1 cellular context compared by ENCODE assay signal in the genomic region with DNA sequence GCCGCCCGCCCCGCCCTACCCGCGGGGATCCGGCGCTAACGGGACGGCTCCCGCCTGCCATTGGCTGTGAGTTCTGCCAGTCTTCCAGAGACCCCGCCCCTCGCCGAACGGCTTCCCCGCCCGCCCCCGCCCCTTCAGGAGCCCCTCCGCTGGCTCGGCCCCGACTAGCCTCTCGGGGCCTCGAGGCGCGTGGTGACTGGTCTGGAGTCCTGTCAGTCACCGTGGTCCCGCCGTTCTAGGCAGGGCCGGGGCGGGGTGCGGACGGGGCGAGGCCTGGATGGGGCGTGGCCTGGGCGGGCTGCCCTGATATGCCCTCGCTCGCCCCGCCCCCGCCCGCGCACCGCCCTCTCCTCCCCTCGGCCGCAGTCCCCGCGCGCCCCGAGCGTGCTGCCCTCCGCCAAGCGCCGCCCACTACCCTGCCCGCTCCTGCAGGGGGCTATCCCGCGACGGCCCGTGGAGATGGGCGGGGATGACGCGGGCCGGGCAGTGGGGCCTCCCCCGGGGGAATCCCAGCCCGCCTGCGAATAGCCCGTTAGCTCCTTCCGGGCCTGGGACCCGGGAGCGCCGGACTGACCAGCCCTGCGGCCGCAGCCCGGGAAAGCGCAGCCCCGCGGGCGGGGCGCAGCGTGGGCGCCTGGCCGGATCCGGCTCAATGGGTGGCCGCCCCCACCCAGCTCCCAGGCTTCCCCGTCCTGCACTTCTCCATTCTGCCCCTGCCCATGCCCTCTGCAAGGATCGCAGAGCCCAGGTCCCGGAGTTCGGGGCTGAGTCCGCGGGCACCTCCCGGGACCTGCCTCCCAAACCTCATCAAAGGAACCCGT.
TF ChIP-seq lines count a peak whose summit lies in the region.

No MANE protein-coding gene starts in this region.

TF ChIP-seq in GM12878, 131 proteins besides CTCF, POLR2A, EP300 and RAD21 (continued from another document and continues in another):
- TF ChIP-seq PAX8 (IDR thresholded peaks at IDR 0.05) (no peak), FOXK2 (IDR thresholded peaks at IDR 0.05) (no peak), BACH1 (IDR thresholded peaks at IDR 0.05; ENCODE audit: borderline replicate concordance) (peak; percentile 89; the same call in 1 of the 2 replicates), MYB (IDR thresholded peaks at IDR 0.05; ENCODE audit: borderline replicate concordance, low read depth, low read length) (no peak), ZNF207 (IDR thresholded peaks at IDR 0.05; ENCODE audit: borderline replicate concordance) (peak; percentile 77), GABPA (IDR thresholded peaks at IDR 0.05; ENCODE audit: low read depth) (no peak), KDM1A (IDR thresholded peaks at IDR 0.05; ENCODE audit: borderline replicate concordance) (no peak), NBN (IDR thresholded peaks at IDR 0.05) (no peak), JUNB (IDR thresholded peaks at IDR 0.05) (no peak), TCF3 (IDR thresholded peaks at IDR 0.05; ENCODE audit: borderline replicate concordance, insufficient read depth, low read depth, low read length) (no peak), TAF1 (IDR thresholded peaks at IDR 0.05; ENCODE audit: borderline replicate concordance, low read depth, low read length) (no peak), EED (IDR thresholded peaks at IDR 0.05; ENCODE audit: low read depth) (peak; percentile 66), NR2C2 (IDR thresholded peaks at IDR 0.05; ENCODE audit: borderline replicate concordance, control insufficient read depth, insufficient read length, low read depth) (no peak), NFIC (IDR thresholded peaks at IDR 0.05; ENCODE audit: low read depth, low read length) (no peak), POU2F2 (IDR thresholded peaks at IDR 0.05; ENCODE audit: borderline replicate concordance, low read depth, low read length) (0 out of 3 replicates have a peak, but pooled peaks have one; percentile 21), RCOR1 (conservative IDR thresholded peaks at IDR 0.05; ENCODE audit: low read depth, low read length) (no peak), STAT1 (conservative IDR thresholded peaks at IDR 0.05) (no peak), ZNF274 (IDR thresholded peaks at IDR 0.05; ENCODE audit: insufficient read depth, insufficient read length) (no peak), CREM (IDR thresholded peaks at IDR 0.05; ENCODE audit: low read depth) (no peak; the same call in 1 of the 2 replicates), WRNIP1 (IDR thresholded peaks at IDR 0.05; ENCODE audit: borderline replicate concordance, low read depth, low read length) (no peak), NFXL1 (IDR thresholded peaks at IDR 0.05; ENCODE audit: borderline replicate concordance) (no peak), CBFB (IDR thresholded peaks at IDR 0.05; ENCODE audit: low read depth) (no peak), JUND (IDR thresholded peaks at IDR 0.05; ENCODE audit: low read depth, low read length) (no peak), EGR1 (IDR thresholded peaks at IDR 0.05; ENCODE audit: borderline replicate concordance in 1 of 2, low read depth in 2 of 2, low read length in 2 of 2) (peak in 1 of 2 experiments; percentile 73; a peak in 2 of 3 replicates), GATAD2B (conservative IDR thresholded peaks at IDR 0.05; ENCODE audit: low read depth) (peak; percentile 99), CBX5 (IDR thresholded peaks at IDR 0.05; ENCODE audit: low read depth) (no peak), ATF7 (IDR thresholded peaks at IDR 0.05; ENCODE audit: low read depth) (no peak), SMAD1 (IDR thresholded peaks at IDR 0.05; ENCODE audit: low read depth, partially characterized antibody) (no peak), ZZZ3 (IDR thresholded peaks at IDR 0.05; ENCODE audit: control insufficient read depth, insufficient read length, low read depth) (no peak), DPF2 (IDR thresholded peaks at IDR 0.05) (peak; percentile 94), TCF12 (IDR thresholded peaks at IDR 0.05; ENCODE audit: low read depth, low read length) (peak; percentile 22; the same call in 1 of the 2 replicates), NKRF (conservative IDR thresholded peaks at IDR 0.05) (peak; percentile 91), RELA (IDR thresholded peaks at IDR 0.05; ENCODE audit: borderline replicate concordance, partially characterized antibody) (peak; percentile 91), ZNF24 (IDR thresholded peaks at IDR 0.05) (no peak), EZH2 (IDR thresholded peaks at IDR 0.05; ENCODE audit: borderline replicate concordance, control insufficient read depth, low read depth, low read length) (no peak), MEF2B (IDR thresholded peaks at IDR 0.05; ENCODE audit: partially characterized antibody, poor library complexity, severe bottlenecking) (peak; percentile 77), BMI1 (IDR thresholded peaks at IDR 0.05; ENCODE audit: borderline replicate concordance) (no peak), SP1 (IDR thresholded peaks at IDR 0.05; ENCODE audit: low read depth, low read length) (peak; percentile 88), MAX (IDR thresholded peaks at IDR 0.05; ENCODE audit: low read depth, low read length) (no peak), NRF1 (conservative IDR thresholded peaks at IDR 0.05; ENCODE audit: low read depth, low read length) (no peak)
- TF ChIP-seq, protein P1, sequence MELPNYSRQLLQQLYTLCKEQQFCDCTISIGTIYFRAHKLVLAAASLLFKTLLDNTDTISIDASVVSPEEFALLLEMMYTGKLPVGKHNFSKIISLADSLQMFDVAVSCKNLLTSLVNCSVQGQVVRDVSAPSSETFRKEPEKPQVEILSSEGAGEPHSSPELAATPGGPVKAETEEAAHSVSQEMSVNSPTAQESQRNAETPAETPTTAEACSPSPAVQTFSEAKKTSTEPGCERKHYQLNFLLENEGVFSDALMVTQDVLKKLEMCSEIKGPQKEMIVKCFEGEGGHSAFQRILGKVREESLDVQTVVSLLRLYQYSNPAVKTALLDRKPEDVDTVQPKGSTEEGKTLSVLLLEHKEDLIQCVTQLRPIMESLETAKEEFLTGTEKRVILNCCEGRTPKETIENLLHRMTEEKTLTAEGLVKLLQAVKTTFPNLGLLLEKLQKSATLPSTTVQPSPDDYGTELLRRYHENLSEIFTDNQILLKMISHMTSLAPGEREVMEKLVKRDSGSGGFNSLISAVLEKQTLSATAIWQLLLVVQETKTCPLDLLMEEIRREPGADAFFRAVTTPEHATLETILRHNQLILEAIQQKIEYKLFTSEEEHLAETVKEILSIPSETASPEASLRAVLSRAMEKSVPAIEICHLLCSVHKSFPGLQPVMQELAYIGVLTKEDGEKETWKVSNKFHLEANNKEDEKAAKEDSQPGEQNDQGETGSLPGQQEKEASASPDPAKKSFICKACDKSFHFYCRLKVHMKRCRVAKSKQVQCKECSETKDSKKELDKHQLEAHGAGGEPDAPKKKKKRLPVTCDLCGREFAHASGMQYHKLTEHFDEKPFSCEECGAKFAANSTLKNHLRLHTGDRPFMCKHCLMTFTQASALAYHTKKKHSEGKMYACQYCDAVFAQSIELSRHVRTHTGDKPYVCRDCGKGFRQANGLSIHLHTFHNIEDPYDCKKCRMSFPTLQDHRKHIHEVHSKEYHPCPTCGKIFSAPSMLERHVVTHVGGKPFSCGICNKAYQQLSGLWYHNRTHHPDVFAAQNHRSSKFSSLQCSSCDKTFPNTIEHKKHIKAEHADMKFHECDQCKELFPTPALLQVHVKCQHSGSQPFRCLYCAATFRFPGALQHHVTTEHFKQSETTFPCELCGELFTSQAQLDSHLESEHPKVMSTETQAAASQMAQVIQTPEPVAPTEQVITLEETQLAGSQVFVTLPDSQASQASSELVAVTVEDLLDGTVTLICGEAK (IDR thresholded peaks at IDR 0.05; ENCODE audit: borderline replicate concordance), result no peak
- TF ChIP-seq, protein P2, sequence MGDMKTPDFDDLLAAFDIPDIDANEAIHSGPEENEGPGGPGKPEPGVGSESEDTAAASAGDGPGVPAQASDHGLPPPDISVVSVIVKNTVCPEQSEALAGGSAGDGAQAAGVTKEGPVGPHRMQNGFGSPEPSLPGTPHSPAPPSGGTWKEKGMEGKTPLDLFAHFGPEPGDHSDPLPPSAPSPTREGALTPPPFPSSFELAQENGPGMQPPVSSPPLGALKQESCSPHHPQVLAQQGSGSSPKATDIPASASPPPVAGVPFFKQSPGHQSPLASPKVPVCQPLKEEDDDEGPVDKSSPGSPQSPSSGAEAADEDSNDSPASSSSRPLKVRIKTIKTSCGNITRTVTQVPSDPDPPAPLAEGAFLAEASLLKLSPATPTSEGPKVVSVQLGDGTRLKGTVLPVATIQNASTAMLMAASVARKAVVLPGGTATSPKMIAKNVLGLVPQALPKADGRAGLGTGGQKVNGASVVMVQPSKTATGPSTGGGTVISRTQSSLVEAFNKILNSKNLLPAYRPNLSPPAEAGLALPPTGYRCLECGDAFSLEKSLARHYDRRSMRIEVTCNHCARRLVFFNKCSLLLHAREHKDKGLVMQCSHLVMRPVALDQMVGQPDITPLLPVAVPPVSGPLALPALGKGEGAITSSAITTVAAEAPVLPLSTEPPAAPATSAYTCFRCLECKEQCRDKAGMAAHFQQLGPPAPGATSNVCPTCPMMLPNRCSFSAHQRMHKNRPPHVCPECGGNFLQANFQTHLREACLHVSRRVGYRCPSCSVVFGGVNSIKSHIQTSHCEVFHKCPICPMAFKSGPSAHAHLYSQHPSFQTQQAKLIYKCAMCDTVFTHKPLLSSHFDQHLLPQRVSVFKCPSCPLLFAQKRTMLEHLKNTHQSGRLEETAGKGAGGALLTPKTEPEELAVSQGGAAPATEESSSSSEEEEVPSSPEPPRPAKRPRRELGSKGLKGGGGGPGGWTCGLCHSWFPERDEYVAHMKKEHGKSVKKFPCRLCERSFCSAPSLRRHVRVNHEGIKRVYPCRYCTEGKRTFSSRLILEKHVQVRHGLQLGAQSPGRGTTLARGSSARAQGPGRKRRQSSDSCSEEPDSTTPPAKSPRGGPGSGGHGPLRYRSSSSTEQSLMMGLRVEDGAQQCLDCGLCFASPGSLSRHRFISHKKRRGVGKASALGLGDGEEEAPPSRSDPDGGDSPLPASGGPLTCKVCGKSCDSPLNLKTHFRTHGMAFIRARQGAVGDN (IDR thresholded peaks at IDR 0.05), result peak; percentile 67
- TF ChIP-seq, protein P3, sequence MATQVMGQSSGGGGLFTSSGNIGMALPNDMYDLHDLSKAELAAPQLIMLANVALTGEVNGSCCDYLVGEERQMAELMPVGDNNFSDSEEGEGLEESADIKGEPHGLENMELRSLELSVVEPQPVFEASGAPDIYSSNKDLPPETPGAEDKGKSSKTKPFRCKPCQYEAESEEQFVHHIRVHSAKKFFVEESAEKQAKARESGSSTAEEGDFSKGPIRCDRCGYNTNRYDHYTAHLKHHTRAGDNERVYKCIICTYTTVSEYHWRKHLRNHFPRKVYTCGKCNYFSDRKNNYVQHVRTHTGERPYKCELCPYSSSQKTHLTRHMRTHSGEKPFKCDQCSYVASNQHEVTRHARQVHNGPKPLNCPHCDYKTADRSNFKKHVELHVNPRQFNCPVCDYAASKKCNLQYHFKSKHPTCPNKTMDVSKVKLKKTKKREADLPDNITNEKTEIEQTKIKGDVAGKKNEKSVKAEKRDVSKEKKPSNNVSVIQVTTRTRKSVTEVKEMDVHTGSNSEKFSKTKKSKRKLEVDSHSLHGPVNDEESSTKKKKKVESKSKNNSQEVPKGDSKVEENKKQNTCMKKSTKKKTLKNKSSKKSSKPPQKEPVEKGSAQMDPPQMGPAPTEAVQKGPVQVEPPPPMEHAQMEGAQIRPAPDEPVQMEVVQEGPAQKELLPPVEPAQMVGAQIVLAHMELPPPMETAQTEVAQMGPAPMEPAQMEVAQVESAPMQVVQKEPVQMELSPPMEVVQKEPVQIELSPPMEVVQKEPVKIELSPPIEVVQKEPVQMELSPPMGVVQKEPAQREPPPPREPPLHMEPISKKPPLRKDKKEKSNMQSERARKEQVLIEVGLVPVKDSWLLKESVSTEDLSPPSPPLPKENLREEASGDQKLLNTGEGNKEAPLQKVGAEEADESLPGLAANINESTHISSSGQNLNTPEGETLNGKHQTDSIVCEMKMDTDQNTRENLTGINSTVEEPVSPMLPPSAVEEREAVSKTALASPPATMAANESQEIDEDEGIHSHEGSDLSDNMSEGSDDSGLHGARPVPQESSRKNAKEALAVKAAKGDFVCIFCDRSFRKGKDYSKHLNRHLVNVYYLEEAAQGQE (IDR thresholded peaks at IDR 0.05; ENCODE audit: low read depth, low read length), result no peak
- TF ChIP-seq, protein P4, sequence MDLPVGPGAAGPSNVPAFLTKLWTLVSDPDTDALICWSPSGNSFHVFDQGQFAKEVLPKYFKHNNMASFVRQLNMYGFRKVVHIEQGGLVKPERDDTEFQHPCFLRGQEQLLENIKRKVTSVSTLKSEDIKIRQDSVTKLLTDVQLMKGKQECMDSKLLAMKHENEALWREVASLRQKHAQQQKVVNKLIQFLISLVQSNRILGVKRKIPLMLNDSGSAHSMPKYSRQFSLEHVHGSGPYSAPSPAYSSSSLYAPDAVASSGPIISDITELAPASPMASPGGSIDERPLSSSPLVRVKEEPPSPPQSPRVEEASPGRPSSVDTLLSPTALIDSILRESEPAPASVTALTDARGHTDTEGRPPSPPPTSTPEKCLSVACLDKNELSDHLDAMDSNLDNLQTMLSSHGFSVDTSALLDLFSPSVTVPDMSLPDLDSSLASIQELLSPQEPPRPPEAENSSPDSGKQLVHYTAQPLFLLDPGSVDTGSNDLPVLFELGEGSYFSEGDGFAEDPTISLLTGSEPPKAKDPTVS (IDR thresholded peaks at IDR 0.05; ENCODE audit: low read depth, low read length), result no peak
- TF ChIP-seq, protein P5, sequence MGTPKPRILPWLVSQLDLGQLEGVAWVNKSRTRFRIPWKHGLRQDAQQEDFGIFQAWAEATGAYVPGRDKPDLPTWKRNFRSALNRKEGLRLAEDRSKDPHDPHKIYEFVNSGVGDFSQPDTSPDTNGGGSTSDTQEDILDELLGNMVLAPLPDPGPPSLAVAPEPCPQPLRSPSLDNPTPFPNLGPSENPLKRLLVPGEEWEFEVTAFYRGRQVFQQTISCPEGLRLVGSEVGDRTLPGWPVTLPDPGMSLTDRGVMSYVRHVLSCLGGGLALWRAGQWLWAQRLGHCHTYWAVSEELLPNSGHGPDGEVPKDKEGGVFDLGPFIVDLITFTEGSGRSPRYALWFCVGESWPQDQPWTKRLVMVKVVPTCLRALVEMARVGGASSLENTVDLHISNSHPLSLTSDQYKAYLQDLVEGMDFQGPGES (IDR thresholded peaks at IDR 0.05), result no peak
